8 cellular contexts compared by ENCODE assay signal in genomic region chr2:27086090-27086721, GRCh38. TPM values are rescaled to one million over a fixed set of nuclear protein-coding genes. Genes with fewer than 3 reads are reported as not detected.
DNase-seq lines count a peak whose midpoint lies in the region; ATAC-seq and TF ChIP-seq lines count a peak whose summit lies in the region.

No MANE protein-coding gene starts in this region.

- CTCF ChIA-PET in PC-3 (lab: Charles Lee) = interaction anchor here (0.6 to 1.3 kb wide), 1 partner anchor 105 kb away, joined by 3 to 6 read pairs; no protein-coding TSS in a partner anchor

- peak overlapping the region; percentile 84 for H3K4me3 Mint-ChIP-seq in activated T-cell treated with anti-CD3 and anti-CD28 coated beads, Interleukin-2, amount 50 U/mL, for 24 hours

- H3K79me2 ChIP-seq in PC-3 (ENCODE audit: low read length) = no peaks in the 10 kb centered on the region

- H2AFZ ChIP-seq in PC-3 (ENCODE audit: low read length) = peak overlapping the region; percentile 97

- no peaks in the 10 kb centered on the region for H3K27me3 Mint-ChIP-seq in activated T-cell treated with anti-CD3 and anti-CD28 coated beads, Interleukin-2, amount 50 U/mL, for 24 hours

- H3K36me3 ChIP-seq in PC-3 (ENCODE audit: low read depth, low read length) = no peaks in the 10 kb centered on the region
- no peaks in the 10 kb centered on the region for H3K36me3 ChIP-seq in esophagus (ENCODE audit: control insufficient read depth in 2 of 2, insufficient read depth in 2 of 2, low read length in 1 of 2)
- H3K36me3 ChIP-seq in muscle layer of colon (ENCODE audit: insufficient read depth, low read length) = peaks cover 17% of the 10 kb centered on the region

- H3K4me3 ChIP-seq in PC-3 (ENCODE audit: low read length) = peak overlapping the region; percentile 86
- H3K4me3 ChIP-seq in esophagus (ENCODE audit: low read depth in 1 of 2, low read length in 2 of 2) = peak overlapping the region; percentile 51 to 61
- H3K4me3 ChIP-seq in muscle layer of colon (ENCODE audit: low read depth in 1 of 2, low read length in 2 of 2) = peak overlapping the region; percentile 24 to 64

- H3K27ac ChIP-seq in PC-3 (ENCODE audit: low read length) (no peak overlapping the region), esophagus (ENCODE audit: low read depth in 2 of 2, low read length in 1 of 2) (peak overlapping the region; percentile 89), muscle layer of colon (ENCODE audit: low read depth, low read length) (peak overlapping the region; percentile 79)

- WGBS in esophagus, 2 donors = 0 to 1% methylated on average over 68 to 80 of the region's 80 CpGs

- intact Hi-C loops in PC-3 (cut with micrococcal nuclease) = loop anchor here (1.0 kb wide), 1 partner anchor 54 kb away; the partner anchor contains the start of gene TMEM214

- no TSS peak for BruUV-seq in PC-3 (replicated peaks; lab: Mats Ljungman, UMichigan)

- H3K4me1 ChIP-seq in PC-3 (ENCODE audit: insufficient read depth, low read length) = peaks cover 19% of the 10 kb centered on the region; the same call in 1 of the 2 replicates
- H3K4me1 ChIP-seq in esophagus (ENCODE audit: control insufficient read depth in 2 of 2, insufficient read depth in 2 of 2, low read length in 1 of 2) = peaks cover 4 to 12% of the 10 kb centered on the region in 2 donors
- H3K4me1 ChIP-seq in muscle layer of colon (ENCODE audit: insufficient read depth, low read length) = peaks cover 54% of the 10 kb centered on the region

- DNase-seq in DMS53 treated with DMSO at 0.1 percent for 48 hours (lab: John Stamatoyannopoulos, UW; ENCODE audit: unreplicated experiment) (peak; percentile 76), PC-3 (peak; percentile 96)
- peak; percentile 100 for DNase-seq in activated T-cell treated with anti-CD3 and anti-CD28 coated beads, Interleukin-2, amount 50 U/mL, for 24 hours
- DNase-seq in stimulated activated CD8-positive, alpha-beta memory T cell treated with anti-CD3 and anti-CD28 coated beads, Interleukin-7, amount 100 ng/mL, for 1 hour (ENCODE audit: low read depth in 2 of 2) = peak; percentile 97 to 98

- H3K9me2 ChIP-seq in PC-3 (replicated peaks; ENCODE audit: low read length) = no peaks in the 10 kb centered on the region

- H4K20me1 ChIP-seq in PC-3 (ENCODE audit: low read length) = no peaks in the 10 kb centered on the region

- H3K4me2 ChIP-seq in PC-3 (ENCODE audit: low read length) = peak overlapping the region; percentile 98

- H3K9me3 ChIP-seq in PC-3 (ENCODE audit: low read length) (no peaks in the 10 kb centered on the region), esophagus (ENCODE audit: control insufficient read depth in 2 of 2, insufficient read depth in 1 of 2, low read depth in 1 of 2, low read length in 1 of 2) (no peaks in the 10 kb centered on the region), muscle layer of colon (ENCODE audit: low read length) (no peaks in the 10 kb centered on the region)

- TF ChIP-seq EP300 in Ishikawa (IDR thresholded peaks at IDR 0.05; ENCODE audit: borderline replicate concordance) = 0 out of 2 replicates have a peak, but pooled peaks have one; percentile 18

- H3K27ac Mint-ChIP-seq in activated T-cell treated with anti-CD3 and anti-CD28 coated beads, Interleukin-2, amount 50 U/mL, for 24 hours = peak overlapping the region; percentile 91

- H3K9ac ChIP-seq in PC-3 (ENCODE audit: low read length) (peak overlapping the region; percentile 80), muscle layer of colon (ENCODE audit: low read length) (no peak overlapping the region)

- POLR2A ChIA-PET in PC-3 (lab: Charles Lee; ENCODE audit: unreplicated experiment) = interaction anchor here (0.6 to 0.7 kb wide), 2 partner anchors 124 to 217 kb away, joined by 3 to 8 read pairs; no protein-coding TSS in a partner anchor

- H3K27me3 ChIP-seq in PC-3 (ENCODE audit: low read length) (no peaks in the 10 kb centered on the region), esophagus (ENCODE audit: control insufficient read depth in 1 of 2, insufficient read depth in 2 of 2, low read length in 2 of 2) (no peaks in the 10 kb centered on the region), muscle layer of colon (ENCODE audit: control insufficient read depth in 1 of 2, insufficient read depth in 2 of 2, low read length in 2 of 2) (no peaks in the 10 kb centered on the region)

- H3K4me1 Mint-ChIP-seq in activated T-cell treated with anti-CD3 and anti-CD28 coated beads, Interleukin-2, amount 50 U/mL, for 24 hours (ENCODE audit: low read depth) = peaks cover 28% of the 10 kb centered on the region

- TF ChIP-seq RAD21 in Ishikawa (IDR thresholded peaks at IDR 0.05; ENCODE audit: low read depth) = peak; percentile 41; the same call in 1 of the 2 replicates

- no peaks in the 10 kb centered on the region for H3K36me3 Mint-ChIP-seq in activated T-cell treated with anti-CD3 and anti-CD28 coated beads, Interleukin-2, amount 50 U/mL, for 24 hours (ENCODE audit: low read depth)

- no peaks in the 10 kb centered on the region for H3K9me3 Mint-ChIP-seq in activated T-cell treated with anti-CD3 and anti-CD28 coated beads, Interleukin-2, amount 50 U/mL, for 24 hours

- ATAC-seq in GM21619 (IDR thresholded peaks at IDR 0.05; ENCODE audit: unreplicated experiment) (peak; percentile 64), PC-3 (peak; percentile 84)

- no peaks in the 10 kb centered on the region for H3F3A ChIP-seq in PC-3 (ENCODE audit: low read length, unreplicated experiment)

- peak; percentile 66 for TF ChIP-seq CTCF in PC-3 (conservative IDR thresholded peaks at IDR 0.05; ENCODE audit: low read depth, low read length)

TF ChIP-seq in Ishikawa, 13 proteins besides CTCF, POLR2A, EP300 and RAD21:
- peak; percentile 80 for TF ChIP-seq ZBTB7A (IDR thresholded peaks at IDR 0.05; ENCODE audit: low read depth)
- peak; percentile 48; the same call in 1 of the 2 replicates for TF ChIP-seq TAF1 (IDR thresholded peaks at IDR 0.05; ENCODE audit: low read depth)
- TF ChIP-seq TCF12 (IDR thresholded peaks at IDR 0.05; ENCODE audit: low read depth) = peak; percentile 32; the same call in 1 of the 2 replicates
- TF ChIP-seq MAX (IDR thresholded peaks at IDR 0.05) = peak; percentile 91
- TF ChIP-seq TEAD4 (IDR thresholded peaks at IDR 0.05) = peak; percentile 31; the same call in 1 of the 2 replicates
- TF ChIP-seq CEBPB (IDR thresholded peaks at IDR 0.05) = no peak
- TF ChIP-seq FOXM1 (IDR thresholded peaks at IDR 0.05; ENCODE audit: borderline replicate concordance, low read depth) = no peak
- TF ChIP-seq, protein P1, sequence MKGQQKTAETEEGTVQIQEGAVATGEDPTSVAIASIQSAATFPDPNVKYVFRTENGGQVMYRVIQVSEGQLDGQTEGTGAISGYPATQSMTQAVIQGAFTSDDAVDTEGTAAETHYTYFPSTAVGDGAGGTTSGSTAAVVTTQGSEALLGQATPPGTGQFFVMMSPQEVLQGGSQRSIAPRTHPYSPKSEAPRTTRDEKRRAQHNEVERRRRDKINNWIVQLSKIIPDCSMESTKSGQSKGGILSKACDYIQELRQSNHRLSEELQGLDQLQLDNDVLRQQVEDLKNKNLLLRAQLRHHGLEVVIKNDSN (IDR thresholded peaks at IDR 0.05) = peak; percentile 89
- TF ChIP-seq, protein P2, sequence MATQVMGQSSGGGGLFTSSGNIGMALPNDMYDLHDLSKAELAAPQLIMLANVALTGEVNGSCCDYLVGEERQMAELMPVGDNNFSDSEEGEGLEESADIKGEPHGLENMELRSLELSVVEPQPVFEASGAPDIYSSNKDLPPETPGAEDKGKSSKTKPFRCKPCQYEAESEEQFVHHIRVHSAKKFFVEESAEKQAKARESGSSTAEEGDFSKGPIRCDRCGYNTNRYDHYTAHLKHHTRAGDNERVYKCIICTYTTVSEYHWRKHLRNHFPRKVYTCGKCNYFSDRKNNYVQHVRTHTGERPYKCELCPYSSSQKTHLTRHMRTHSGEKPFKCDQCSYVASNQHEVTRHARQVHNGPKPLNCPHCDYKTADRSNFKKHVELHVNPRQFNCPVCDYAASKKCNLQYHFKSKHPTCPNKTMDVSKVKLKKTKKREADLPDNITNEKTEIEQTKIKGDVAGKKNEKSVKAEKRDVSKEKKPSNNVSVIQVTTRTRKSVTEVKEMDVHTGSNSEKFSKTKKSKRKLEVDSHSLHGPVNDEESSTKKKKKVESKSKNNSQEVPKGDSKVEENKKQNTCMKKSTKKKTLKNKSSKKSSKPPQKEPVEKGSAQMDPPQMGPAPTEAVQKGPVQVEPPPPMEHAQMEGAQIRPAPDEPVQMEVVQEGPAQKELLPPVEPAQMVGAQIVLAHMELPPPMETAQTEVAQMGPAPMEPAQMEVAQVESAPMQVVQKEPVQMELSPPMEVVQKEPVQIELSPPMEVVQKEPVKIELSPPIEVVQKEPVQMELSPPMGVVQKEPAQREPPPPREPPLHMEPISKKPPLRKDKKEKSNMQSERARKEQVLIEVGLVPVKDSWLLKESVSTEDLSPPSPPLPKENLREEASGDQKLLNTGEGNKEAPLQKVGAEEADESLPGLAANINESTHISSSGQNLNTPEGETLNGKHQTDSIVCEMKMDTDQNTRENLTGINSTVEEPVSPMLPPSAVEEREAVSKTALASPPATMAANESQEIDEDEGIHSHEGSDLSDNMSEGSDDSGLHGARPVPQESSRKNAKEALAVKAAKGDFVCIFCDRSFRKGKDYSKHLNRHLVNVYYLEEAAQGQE (IDR thresholded peaks at IDR 0.05; ENCODE audit: low read depth) = no peak
- TF ChIP-seq EGR1 (IDR thresholded peaks at IDR 0.05) = peak; percentile 55
- no peak for TF ChIP-seq NFIC (IDR thresholded peaks at IDR 0.05)
- 0 out of 2 replicates have a peak, but pooled peaks have one; percentile 20 for TF ChIP-seq CREB1 (IDR thresholded peaks at IDR 0.05; ENCODE audit: low read depth)
- no peak for TF ChIP-seq YY1 (IDR thresholded peaks at IDR 0.05; ENCODE audit: low read depth)
TF ChIP-seq in Ishikawa: peak in this region for 8.

RNA-seq across cellular contexts. Expression of gene KHK, which starts 0.4 kb away (rescaled TPM):
- 10.6 and 11.0 TPM in 2 replicates for total RNA-seq in PC-3 (2014; rRNA removed)
- polyA plus RNA-seq in esophagus = 1 to 10 TPM; 2.2 to 3.3 TPM

RNA-seq across cellular contexts. Expression of gene EMILIN1, which starts 7.8 kb away (rescaled TPM):
- total RNA-seq in PC-3 (2014; rRNA removed) = 0.69 and 0.75 TPM in 2 replicates
- polyA plus RNA-seq in esophagus = 10 to 100 TPM; 10.7 to 12.1 TPM

RNA-seq across cellular contexts. Expression of gene OST4, which starts 14.8 kb away (rescaled TPM):
- 244 and 258 TPM in 2 replicates for total RNA-seq in PC-3 (2014; rRNA removed)
- polyA plus RNA-seq in esophagus = 100 to 1,000 TPM; 203 to 358 TPM

RNA-seq across cellular contexts. Expression of gene CGREF1, which starts 32.7 kb away (rescaled TPM):
- 18.7 and 22.6 TPM in 2 replicates for total RNA-seq in PC-3 (2014; rRNA removed)
- polyA plus RNA-seq in esophagus = 1 to 10 TPM; 2.4 to 3.4 TPM

RNA-seq across cellular contexts. Expression of gene AGBL5, which starts 34.7 kb away (rescaled TPM):
- total RNA-seq in PC-3 (2014; rRNA removed) = 14.1 and 19.2 TPM in 2 replicates
- 10 to 100 TPM in 1 of 2 donors, 1 to 10 TPM in 1; 7.6 to 10.6 TPM for polyA plus RNA-seq in esophagus
